Comparison of ENCODE assay signal across 9 cellular contexts in the genomic region with DNA sequence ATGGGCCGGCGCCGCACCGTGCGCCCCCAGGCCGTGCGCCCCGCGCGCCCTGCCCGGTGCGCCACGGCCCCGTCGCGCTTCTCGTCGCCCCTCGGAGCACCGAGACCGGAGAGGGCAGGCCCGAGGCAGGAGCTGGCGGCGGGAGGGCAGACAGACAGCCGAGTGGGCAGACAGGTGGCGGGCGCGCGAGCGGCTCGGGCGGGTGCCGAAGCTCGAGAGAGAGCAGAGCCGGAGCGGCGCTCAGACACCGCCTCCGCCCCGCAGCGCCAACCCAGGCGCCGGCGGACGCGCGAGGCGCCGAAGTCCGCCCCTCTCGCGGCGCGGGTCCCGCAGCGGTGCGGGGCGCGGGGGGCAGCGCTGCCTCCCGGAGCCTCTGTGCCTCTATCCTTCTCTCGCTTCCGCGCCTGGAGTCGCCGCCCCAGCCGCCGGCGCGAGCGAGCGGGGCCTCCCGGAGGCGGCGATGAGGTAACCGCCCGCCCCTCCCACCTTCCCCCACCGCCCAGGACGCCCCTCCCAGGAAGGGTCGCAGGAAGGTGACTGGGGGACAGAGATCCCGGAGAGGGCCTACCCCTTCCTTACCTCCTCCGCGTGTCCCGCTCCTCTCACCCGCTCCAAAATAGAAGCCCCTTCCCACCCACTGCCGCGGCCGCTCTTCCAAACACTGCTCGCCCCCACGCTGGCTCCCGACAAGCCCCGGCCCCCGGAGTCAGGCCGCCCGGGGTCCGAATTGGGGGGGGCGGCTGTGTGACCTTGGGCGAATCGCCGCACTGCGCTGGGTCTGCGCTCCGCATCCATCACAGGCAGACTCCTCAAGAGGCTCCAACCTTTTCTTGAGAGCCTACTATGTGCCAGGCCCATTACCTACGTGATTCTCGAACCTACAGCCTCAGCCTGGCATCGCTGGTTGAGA. TPM values are rescaled to one million over a fixed set of nuclear protein-coding genes. Genes with fewer than 3 reads are reported as not detected.
DNase-seq lines count a peak whose midpoint lies in the region; ATAC-seq, FAIRE-seq and TF ChIP-seq lines count a peak whose summit lies in the region.
"Had no signal": no experiment of that assay in that cellular context is flagged by ENCODE, and none has a peak within 500 bp of the region (broad histone marks: within the 10 kb centered on the region; RNA-seq: fewer than 3 reads in every experiment).

Gene RASL10A, minus strand, starts transcription at position 412 of the 910 bp plus-strand sequence. CDS start 451 bp downstream, outside the sequence.

- ATAC-seq in GM19328 (IDR thresholded peaks at IDR 0.05; ENCODE audit: unreplicated experiment), result no peak
- ATAC-seq in HG03097 (IDR thresholded peaks at IDR 0.05; ENCODE audit: low FRiP score, unreplicated experiment), result no peak

- H3K27me3 Mint-ChIP-seq in progenitor cell of endocrine pancreas, result peaks cover 45% of the 10 kb centered on the region

- H3K9me3 ChIP-seq in NT2/D1 (ENCODE audit: insufficient read depth, low read length), result no peaks in the 10 kb centered on the region; the same call in 1 of the 2 replicates

- H3K4me1 Mint-ChIP-seq in progenitor cell of endocrine pancreas (ENCODE audit: low read depth), result no peaks in the 10 kb centered on the region

- peak within 1 kb of the TSS; percentile 45 for H3K4me3 ChIP-seq in NT2/D1 (ENCODE audit: insufficient read length, low read depth)

- H3K36me3 ChIP-seq in NT2/D1 (ENCODE audit: insufficient read depth, insufficient read length, low read length), result peaks cover 17% of the 10 kb centered on the region

- H3K9me3 Mint-ChIP-seq in progenitor cell of endocrine pancreas (ENCODE audit: low read depth), result no peaks in the 10 kb centered on the region

- H3K27me3 ChIP-seq in NT2/D1 (ENCODE audit: insufficient read depth, insufficient read length), result peaks cover 34% of the 10 kb centered on the region

- no peaks in the 10 kb centered on the region for H3K36me3 Mint-ChIP-seq in progenitor cell of endocrine pancreas (ENCODE audit: insufficient read depth)

- H3K27ac Mint-ChIP-seq in progenitor cell of endocrine pancreas, result peak within 1 kb of the TSS; percentile 71

- H3K4me1 ChIP-seq in NT2/D1 (ENCODE audit: insufficient read depth, insufficient read length), result peaks cover 15% of the 10 kb centered on the region

- DNase-seq in GM03348 (ENCODE audit: low spot score) (peak; percentile 47), NT2/D1 (ENCODE audit: low read depth, low spot score) (no peak), epidermal melanocyte (ENCODE audit: insufficient read length, low spot score) (peak; percentile 18), progenitor cell of endocrine pancreas (ENCODE audit: low spot score, unreplicated experiment) (no peak), NCI-H345 (lab: John Stamatoyannopoulos, UW) (no peak), D721Med (ENCODE audit: insufficient read length, low spot score) (no peak)

- TF ChIP-seq CTCF in progenitor cell of endocrine pancreas (IDR thresholded peaks at IDR 0.05; ENCODE audit: unreplicated experiment) (no peak), D721Med (IDR thresholded peaks at IDR 0.05; ENCODE audit: insufficient read depth, missing control alignments) (no peak)

- no peak for FAIRE-seq in D721Med (lab: Jason Lieb, UNC)
- FAIRE-seq: islet of Langerhans had no signal

- H3K9ac ChIP-seq in NT2/D1 (ENCODE audit: insufficient read length, low read depth), result peak within 1 kb of the TSS; percentile 74

- peak within 1 kb of the TSS; percentile 52 for H3K4me3 Mint-ChIP-seq in progenitor cell of endocrine pancreas (ENCODE audit: low read depth)

RNA-seq across cellular contexts. Expression of gene RASL10A, which starts in this region (rescaled TPM):
- 0.31 and 1.2 TPM in 2 replicates for total RNA-seq in progenitor cell of endocrine pancreas

Comparison
In these comparisons a context has a peak if more than half of its experiments do, and no peak if none do; other contexts are left out.
1. DNase-seq: peak in GM03348 (single experiment) and epidermal melanocyte (single experiment); none in NT2/D1 (single experiment), progenitor cell of endocrine pancreas (single experiment), NCI-H345 (single experiment) and D721Med (single experiment).